ENCODE assay signal across 18 cellular contexts in genomic region chr20:63544241-63544957, GRCh38. TPM values are rescaled to one million over a fixed set of nuclear protein-coding genes. Genes with fewer than 3 reads are reported as not detected.
A peak's percentile ranks its signal among the peaks of the same experiment; 100 is the strongest.
DNase-seq lines count a peak whose midpoint lies in the region; ATAC-seq, FAIRE-seq and TF ChIP-seq lines count a peak whose summit lies in the region.
"Had no signal": no experiment of that assay in that cellular context is flagged by ENCODE, and none has a peak within 500 bp of the region (broad histone marks: within the 10 kb centered on the region; RNA-seq: fewer than 3 reads in every experiment).

No MANE protein-coding gene starts in this region.

- H3K9ac ChIP-seq in mammary epithelial cell (ENCODE audit: insufficient read depth, low read length) (no peak overlapping the region), K562 (ENCODE audit: insufficient read depth in 1 of 2, low read depth in 2 of 2, low read length in 2 of 2) (peak overlapping the region in 1 of 2 experiments; percentile 58; a peak in 2 of 4 replicates), Karpas-422 (ENCODE audit: low read length) (no peak overlapping the region)

- H3K27me3 ChIP-seq in mammary epithelial cell (ENCODE audit: insufficient read depth, low read length) (no peaks in the 10 kb centered on the region), K562 (ENCODE audit: control insufficient read depth in 2 of 2, insufficient read depth in 2 of 2, low read length in 2 of 2) (peaks cover 0 to 47% of the 10 kb centered on the region in 2 experiments; a peak in 4 of 5 replicates), transverse colon (peaks cover 33% of the 10 kb centered on the region), Karpas-422 (ENCODE audit: low read length) (no peaks in the 10 kb centered on the region)

- ATAC-seq in K562, result peak; percentile 60
- ATAC-seq: Right ventricle myocardium inferior had no signal

- H3K4me1 ChIP-seq in mammary epithelial cell (ENCODE audit: insufficient read depth, low read length) (peaks cover 39% of the 10 kb centered on the region), K562 (replicated peaks in 1 of 2; ENCODE audit: control insufficient read depth in 2 of 2, insufficient read depth in 2 of 2, low read length in 2 of 2) (peaks cover 0 to 88% of the 10 kb centered on the region in 2 experiments; a peak in 3 of 5 replicates), transverse colon (peaks cover 6 to 42% (median 28%) of the 10 kb centered on the region in 4 donors), Karpas-422 (ENCODE audit: low read length) (peaks cover 41% of the 10 kb centered on the region)

- CTCF ChIA-PET in mammary epithelial cell (lab: Charles Lee; ENCODE audit: low non-redundant PET), result no interaction called here
- CTCF ChIA-PET in MCF 10A (lab: Yijun Ruan, JAX), result interaction anchor here (0.6 to 2.6 kb wide), 5 partner anchors 23 to 577 kb away, joined by 3 to 9 read pairs (median 4); no protein-coding TSS in a partner anchor
- CTCF ChIA-PET in K562 (lab: Yijun Ruan, JAX; ENCODE audit: low intra/inter-chr PET ratio), result no interaction called here

- no peak for TF ChIP-seq POLR2A in K562 (conservative IDR thresholded peaks at IDR 0.05)
- no peak for TF ChIP-seq POLR2A in transverse colon (IDR thresholded peaks at IDR 0.05)

- H3K4me2 ChIP-seq in mammary epithelial cell (ENCODE audit: insufficient read depth, low read depth, low read length), result peak overlapping the region; percentile 54
- H3K4me2 ChIP-seq in K562 (ENCODE audit: insufficient read depth, low read length), result no peak overlapping the region
- no peak overlapping the region for H3K4me2 ChIP-seq in Karpas-422 (ENCODE audit: low read depth, low read length, poor library complexity, severe bottlenecking)

- FAIRE-seq in K562 (lab: Jason Lieb, UNC), result no peak
- FAIRE-seq: A204.1 had no signal

- no peaks in the 10 kb centered on the region for H3K36me3 ChIP-seq in mammary epithelial cell (ENCODE audit: insufficient read depth, low read length)
- H3K36me3 ChIP-seq in K562 (ENCODE audit: control insufficient read depth, insufficient read depth, low read length), result no peaks in the 10 kb centered on the region
- no peaks in the 10 kb centered on the region for H3K36me3 ChIP-seq in transverse colon
- no peaks in the 10 kb centered on the region for H3K36me3 ChIP-seq in Karpas-422 (ENCODE audit: insufficient read depth, low read length)

- H3K27ac Mint-ChIP-seq in MCF 10A (ENCODE audit: low read depth, unreplicated experiment), result no peak overlapping the region
- H3K27ac Mint-ChIP-seq in IgD-negative memory B cell, result peak overlapping the region in 2 of 3 donors; percentile 53 to 77
- H3K27ac Mint-ChIP-seq: H9 had no signal

- intact Hi-C loops in mammary epithelial cell (cut with micrococcal nuclease) (no loop called here), MCF 10A (cut with micrococcal nuclease) (no loop called here), K562 (cut with micrococcal nuclease) (no loop called here), transverse colon (cut with DNase I; ENCODE audit: low total_unique reads) (no loop called here)

- no peak for TF ChIP-seq RAD21 in K562 (CRISPR knock-in tag; conservative IDR thresholded peaks at IDR 0.05 in 1 of 2, IDR thresholded peaks at IDR 0.05 in 1 of 2)

- H3K9me3 ChIP-seq in mammary epithelial cell (replicated peaks; ENCODE audit: insufficient read depth, low read length), result no peaks in the 10 kb centered on the region
- H3K9me3 ChIP-seq in K562 (replicated peaks; ENCODE audit: control insufficient read depth, insufficient read depth, low read depth, low read length), result no peaks in the 10 kb centered on the region
- H3K9me3 ChIP-seq in transverse colon, result no peaks in the 10 kb centered on the region
- no peaks in the 10 kb centered on the region for H3K9me3 ChIP-seq in Karpas-422 (ENCODE audit: low read length)

- POLR2A ChIA-PET in MCF 10A (lab: Yijun Ruan, JAX) (interaction anchor here (0.7 to 2.7 kb wide), 10 partner anchors 8 to 320 kb away, joined by 3 to 12 read pairs (median 6); partner anchors contain the start of genes ARFGAP1, FNDC11, PPDPF and RTEL1), K562 (lab: Yijun Ruan, JAX) (interaction anchor here (1.3 to 1.4 kb wide), 2 partner anchors 24 to 33 kb away, joined by 3 to 5 read pairs; partner anchors contain the start of gene PPDPF)

- TF ChIP-seq EP300 in K562 (IDR thresholded peaks at IDR 0.05; ENCODE audit: low read length) (no peak), transverse colon (IDR thresholded peaks at IDR 0.05; ENCODE audit: low read depth) (no peak)

- WGBS in mammary epithelial cell (ENCODE audit: low coverage, missing lambda C conversion rate), result 78% methylated on average over 20 of the region's 27 CpGs
- WGBS in K562 (ENCODE audit: insufficient coverage, low coverage, missing lambda C conversion rate), result 11% methylated on average over 23 of the region's 27 CpGs
- 40 to 60% methylated on average over 1 to 21 of the region's 27 CpGs for WGBS in transverse colon (ENCODE audit: low coverage in 1 of 2), 2 donors

- H3K9me1 ChIP-seq in K562 (ENCODE audit: control insufficient read depth, insufficient read depth, low read length), result no peaks in the 10 kb centered on the region

- no TSS peak for BruUV-seq in mammary epithelial cell (replicated peaks; lab: Mats Ljungman, UMichigan)
- no TSS peak for BruUV-seq in MCF 10A (replicated peaks; lab: Mats Ljungman, UMichigan)
- no TSS peak for BruUV-seq in K562 (replicated peaks; lab: Mats Ljungman, UMichigan)

- H3K79me2 ChIP-seq in mammary epithelial cell (ENCODE audit: insufficient read depth, low read length) (no peaks in the 10 kb centered on the region), K562 (ENCODE audit: control insufficient read depth, insufficient read depth, low read length) (no peaks in the 10 kb centered on the region), Karpas-422 (ENCODE audit: low read length) (no peaks in the 10 kb centered on the region)

- TF ChIP-seq CTCF in mammary epithelial cell (conservative IDR thresholded peaks at IDR 0.05 in 1 of 2, IDR thresholded peaks at IDR 0.05 in 1 of 2; ENCODE audit: extremely low read depth in 1 of 2, insufficient read depth in 1 of 2, low read depth in 1 of 2, low read length in 2 of 2) (no peak), MCF 10A (IDR thresholded peaks at IDR 0.05; ENCODE audit: unreplicated experiment) (no peak), K562 (IDR thresholded peaks at IDR 0.05 in 2 of 3, conservative IDR thresholded peaks at IDR 0.05 in 1 of 3; ENCODE audit: insufficient read depth in 2 of 3, low read depth in 1 of 3, low read length in 3 of 3) (no peak), transverse colon (IDR thresholded peaks at IDR 0.05) (no peak)

- dilution Hi-C loops in mammary epithelial cell (cut with HindIII; ENCODE audit: low sequenced_read_pairs), result no loop called here

- H4K20me1 ChIP-seq in mammary epithelial cell (ENCODE audit: insufficient read depth, low read length) (no peaks in the 10 kb centered on the region), K562 (replicated peaks; ENCODE audit: control insufficient read depth, insufficient read depth, low read length) (peaks cover 3% of the 10 kb centered on the region), Karpas-422 (ENCODE audit: insufficient read depth, low read depth, low read length) (0 out of 2 replicates have a peak, but pooled peaks cover 5% of the 10 kb centered on the region)

- in situ Hi-C loops in mammary epithelial cell (cut with MboI; ENCODE audit: low sequenced_read_pairs in 2 of 2) (no loop called here), K562 (cut with MboI) (no loop called here), transverse colon (cut with MboI; ENCODE audit: low pct_ligation_motif_present in 1 of 4, low pct_unique_long_range_greater_than_20kb in 1 of 4, low sequenced_read_pairs in 3 of 4) (loop anchor here in 1 of 4 donors (25.0 kb wide), 1 partner anchor 93 kb away; the partner anchor contains the start of gene GMEB2)

- no peaks in the 10 kb centered on the region for H3K9me2 ChIP-seq in Karpas-422 (replicated peaks; ENCODE audit: insufficient read depth, low read length)

- peaks cover 7% of the 10 kb centered on the region for H3K36me3 Mint-ChIP-seq in MCF 10A (ENCODE audit: insufficient read depth, unreplicated experiment)
- peaks cover 3% of the 10 kb centered on the region for H3K36me3 Mint-ChIP-seq in IgD-negative memory B cell
- H3K36me3 Mint-ChIP-seq: CD14-positive monocyte had no signal

- H3K4me3 ChIP-seq in mammary epithelial cell (replicated peaks in 1 of 3; ENCODE audit: insufficient read depth in 1 of 3, low read depth in 2 of 3, low read length in 3 of 3) (no peak overlapping the region), K562 (no peak overlapping the region), transverse colon (no peak overlapping the region), Karpas-422 (ENCODE audit: low read length) (no peak overlapping the region)

- DNase-seq in mammary epithelial cell, result no peak
- no peak for DNase-seq in MCF 10A (ENCODE audit: unreplicated experiment)
- peak in 1 of 4 experiments; percentile 23 for DNase-seq in K562 (ENCODE audit: extremely low read depth in 1 of 4, low spot score in 3 of 4)
- DNase-seq in transverse colon, result no peak
- no peak for DNase-seq in AG08395 (ENCODE audit: low spot score)
- DNase-seq in Karpas-422, result no peak
- DNase-seq in NCI-H1436 treated with DMSO at 0.1 percent for 48 hours (lab: John Stamatoyannopoulos, UW), result no peak
- DNase-seq: COR-L47, DMS153, H9, Kasumi-1, NCI-H187 treated with DMSO at 0.1 percent for 48 hours, NCI-H345 had no signal

- H2AFZ ChIP-seq in mammary epithelial cell (ENCODE audit: low read depth, low read length) (no peak overlapping the region), K562 (ENCODE audit: low read depth, low read length) (no peak overlapping the region), Karpas-422 (ENCODE audit: low read length) (no peak overlapping the region)

- no peak overlapping the region for H3K27ac ChIP-seq in mammary epithelial cell (ENCODE audit: insufficient read depth, low read depth, low read length)
- no peak overlapping the region for H3K27ac ChIP-seq in K562 (ENCODE audit: extremely low read depth, low read depth, low read length)
- peak overlapping the region in 3 of 4 donors; percentile 35 to 69 (median 42) for H3K27ac ChIP-seq in transverse colon
- H3K27ac ChIP-seq in Karpas-422 (ENCODE audit: low read length), result no peak overlapping the region
- H3K27ac ChIP-seq: HL-60 had no signal

- H3K4me3 Mint-ChIP-seq in MCF 10A (ENCODE audit: unreplicated experiment), result no peak overlapping the region
- H3K4me3 Mint-ChIP-seq in IgD-negative memory B cell, result peak overlapping the region in 1 of 4 donors; percentile 70
- H3K4me3 Mint-ChIP-seq: H9 had no signal

- H3K9me3 Mint-ChIP-seq in MCF 10A (ENCODE audit: unreplicated experiment) (no peaks in the 10 kb centered on the region), IgD-negative memory B cell (no peaks in the 10 kb centered on the region)
- H3K9me3 Mint-ChIP-seq: H9 had no signal

- H3K27me3 Mint-ChIP-seq in MCF 10A (ENCODE audit: insufficient read depth, unreplicated experiment) (no peaks in the 10 kb centered on the region), IgD-negative memory B cell (peaks cover 10% of the 10 kb centered on the region)

- H3K4me1 Mint-ChIP-seq in MCF 10A (ENCODE audit: insufficient read depth, unreplicated experiment), result peaks cover 21% of the 10 kb centered on the region
- H3K4me1 Mint-ChIP-seq in IgD-negative memory B cell, result peaks cover 11 to 26% (median 21%) of the 10 kb centered on the region in 3 donors

RNA-seq across cellular contexts. Expression of gene SRMS, which starts 3.1 kb away (rescaled TPM):
- total RNA-seq in mammary epithelial cell (under 1 TPM in 1 of 2 donors, not detected in 1; under 0.01 TPM), MCF 10A (2022) (0.81 and 1.4 TPM in 2 replicates), K562 (2014; rRNA removed) (not detected in 2 replicates), K562 (2014; rRNA removed; fragmentation: Illumina TruSeq; extraction: Trizol) (not detected in 2 replicates), K562 (2015; rRNA removed; fragmentation: Illumina TruSeq; extraction: Trizol) (not detected in 2 replicates), K562 (2021) (not detected in 2 replicates), transverse colon (under 1 TPM in 1 of 4 donors, not detected in 3; 0.79 TPM)
- polyA plus RNA-seq in mammary epithelial cell (0.16 TPM), IgD-negative memory B cell (0.43 TPM), K562 (2011; rRNA removed) (0.04 and 0.07 TPM in 2 replicates), K562 (2014; fragmentation: Illumina TruSeq; extraction: Trizol) (not detected in 2 replicates), K562 (2014; fragmentation: Nextera tagmentation; extraction: Ambion mirVana) (not detected), K562 (2014; rRNA removed) (not detected in 2 replicates)
- not detected for polyA minus RNA-seq in mammary epithelial cell
- total RNA-seq in K562 (2011; cell fraction: chromatin; rRNA removed; ENCODE audit: low replicate concordance), result not detected in 2 replicates
- 0.17 TPM in 1 of 2 replicates, not detected in the other for total RNA-seq in K562 (2011; cell fraction: nucleolus; rRNA removed)
- total RNA-seq in K562 (2011; cell fraction: nucleoplasm; rRNA removed), result not detected in 2 replicates
- polyA plus RNA-seq in K562 (2011; cell fraction: cytosol; rRNA removed), result 0.03 and 0.07 TPM in 2 replicates
- polyA plus RNA-seq in K562 (2011; cell fraction: nucleus; rRNA removed), result 0.13 and 0.21 TPM in 2 replicates
- polyA plus RNA-seq in K562 (2012), result 0.05 TPM in 1 of 2 replicates, not detected in the other
- not detected in 2 replicates for polyA minus RNA-seq in K562 (2011; rRNA and poly(A)+ RNA removed)
- polyA minus RNA-seq in K562 (2011; cell fraction: cytosol; rRNA and poly(A)+ RNA removed), result not detected in 2 replicates
- polyA minus RNA-seq in K562 (2011; cell fraction: nucleus; rRNA and poly(A)+ RNA removed), result not detected in 2 replicates
- total RNA-seq in Karpas-422 (2014; rRNA removed; shearing (Covaris generic); ENCODE audit: low replicate concordance), result not detected in 2 replicates
- total RNA-seq: Right ventricle myocardium inferior had no signal
- polyA plus RNA-seq: CD14-positive monocyte had no signal

RNA-seq across cellular contexts. Expression of gene PTK6, which starts 7.2 kb away (rescaled TPM):
- 1 to 10 TPM in 1 of 2 donors, under 1 TPM in 1; 0.83 to 1.1 TPM for total RNA-seq in mammary epithelial cell
- 0.29 TPM for polyA plus RNA-seq in mammary epithelial cell
- polyA minus RNA-seq in mammary epithelial cell, result 0.72 TPM
- 3.8 and 4.4 TPM in 2 replicates for total RNA-seq in MCF 10A (2022)
- polyA plus RNA-seq in IgD-negative memory B cell, result 1.3 TPM
- total RNA-seq in K562 (2011; cell fraction: chromatin; rRNA removed; ENCODE audit: low replicate concordance), result not detected in 2 replicates
- total RNA-seq in K562 (2011; cell fraction: nucleolus; rRNA removed), result not detected in 2 replicates
- not detected in 2 replicates for total RNA-seq in K562 (2011; cell fraction: nucleoplasm; rRNA removed)
- total RNA-seq in K562 (2014; rRNA removed), result not detected in 2 replicates
- not detected in 2 replicates for total RNA-seq in K562 (2014; rRNA removed; fragmentation: Illumina TruSeq; extraction: Trizol)
- total RNA-seq in K562 (2015; rRNA removed; fragmentation: Illumina TruSeq; extraction: Trizol), result not detected in 2 replicates
- total RNA-seq in K562 (2021), result not detected in 2 replicates
- not detected in 2 replicates for polyA plus RNA-seq in K562 (2011; rRNA removed)
- polyA plus RNA-seq in K562 (2011; cell fraction: cytosol; rRNA removed), result 0.03 TPM in 1 of 2 replicates, not detected in the other
- polyA plus RNA-seq in K562 (2011; cell fraction: nucleus; rRNA removed), result not detected in 2 replicates
- 0.11 TPM in 1 of 2 replicates, not detected in the other for polyA plus RNA-seq in K562 (2012)
- not detected in 2 replicates for polyA plus RNA-seq in K562 (2014; fragmentation: Illumina TruSeq; extraction: Trizol)
- not detected for polyA plus RNA-seq in K562 (2014; fragmentation: Nextera tagmentation; extraction: Ambion mirVana)
- 0.07 TPM in 1 of 2 replicates, not detected in the other for polyA plus RNA-seq in K562 (2014; rRNA removed)
- not detected in 2 replicates for polyA minus RNA-seq in K562 (2011; rRNA and poly(A)+ RNA removed)
- polyA minus RNA-seq in K562 (2011; cell fraction: cytosol; rRNA and poly(A)+ RNA removed), result not detected in 2 replicates
- polyA minus RNA-seq in K562 (2011; cell fraction: nucleus; rRNA and poly(A)+ RNA removed), result not detected in 2 replicates
- total RNA-seq in transverse colon, result 100 to 1,000 TPM in 2 of 4 donors, 10 to 100 TPM in 2; 90.5 to 147 (median 103) TPM
- total RNA-seq in Karpas-422 (2014; rRNA removed; shearing (Covaris generic); ENCODE audit: low replicate concordance), result 0.51 TPM in 1 of 2 replicates, not detected in the other

RNA-seq across cellular contexts. Expression of gene FNDC11, which starts 9.6 kb away (rescaled TPM):
- total RNA-seq in mammary epithelial cell (under 1 TPM; under 0.01 to 0.45 TPM), MCF 10A (2022) (2.4 and 3.9 TPM in 2 replicates), K562 (2014; rRNA removed) (0.64 and 0.65 TPM in 2 replicates), K562 (2014; rRNA removed; fragmentation: Illumina TruSeq; extraction: Trizol) (0.06 TPM in 1 of 2 replicates, not detected in the other), K562 (2015; rRNA removed; fragmentation: Illumina TruSeq; extraction: Trizol) (0.14 and 0.23 TPM in 2 replicates), K562 (2021) (0.74 and 0.89 TPM in 2 replicates), transverse colon (not detected)
- polyA plus RNA-seq in mammary epithelial cell (0.60 TPM), IgD-negative memory B cell (2.5 TPM), K562 (2011; rRNA removed) (1.2 TPM in 2 replicates), K562 (2014; fragmentation: Illumina TruSeq; extraction: Trizol) (0.15 and 0.39 TPM in 2 replicates), K562 (2014; fragmentation: Nextera tagmentation; extraction: Ambion mirVana) (under 1 TPM in 1 of 2 experiments, not detected in 1; 0.08 TPM), K562 (2014; rRNA removed) (1.2 and 2.3 TPM in 2 replicates)
- not detected for polyA minus RNA-seq in mammary epithelial cell
- 1.1 and 6.2 TPM in 2 replicates for total RNA-seq in K562 (2011; cell fraction: chromatin; rRNA removed; ENCODE audit: low replicate concordance)
- 5.0 and 5.5 TPM in 2 replicates for total RNA-seq in K562 (2011; cell fraction: nucleolus; rRNA removed)
- 1.8 and 2.2 TPM in 2 replicates for total RNA-seq in K562 (2011; cell fraction: nucleoplasm; rRNA removed)
- polyA plus RNA-seq in K562 (2011; cell fraction: cytosol; rRNA removed), result 1.9 and 6.4 TPM in 2 replicates
- 5.8 and 19.1 TPM in 2 replicates for polyA plus RNA-seq in K562 (2011; cell fraction: nucleus; rRNA removed)
- 0.94 and 1.1 TPM in 2 replicates for polyA plus RNA-seq in K562 (2012)
- 0.45 and 0.56 TPM in 2 replicates for polyA minus RNA-seq in K562 (2011; rRNA and poly(A)+ RNA removed)
- polyA minus RNA-seq in K562 (2011; cell fraction: cytosol; rRNA and poly(A)+ RNA removed), result 0.46 and 1.3 TPM in 2 replicates
- 1.6 and 3.9 TPM in 2 replicates for polyA minus RNA-seq in K562 (2011; cell fraction: nucleus; rRNA and poly(A)+ RNA removed)
- 0.48 and 1.6 TPM in 2 replicates for total RNA-seq in Karpas-422 (2014; rRNA removed; shearing (Covaris generic); ENCODE audit: low replicate concordance)
- polyA plus RNA-seq: CD14-positive monocyte had no signal

RNA-seq across cellular contexts. Expression of gene PPDPF, which starts 23.8 kb away (rescaled TPM):
- 100 to 1,000 TPM; 148 to 355 TPM for total RNA-seq in mammary epithelial cell
- 62.8 TPM for polyA plus RNA-seq in mammary epithelial cell
- polyA minus RNA-seq in mammary epithelial cell, result 38.1 TPM
- total RNA-seq in MCF 10A (2022), result 315 and 355 TPM in 2 replicates
- 198 TPM for polyA plus RNA-seq in IgD-negative memory B cell
- 8.8 and 25.0 TPM in 2 replicates for total RNA-seq in K562 (2011; cell fraction: chromatin; rRNA removed; ENCODE audit: low replicate concordance)
- 34.9 and 37.0 TPM in 2 replicates for total RNA-seq in K562 (2011; cell fraction: nucleolus; rRNA removed)
- total RNA-seq in K562 (2011; cell fraction: nucleoplasm; rRNA removed), result 25.6 and 28.6 TPM in 2 replicates
- total RNA-seq in K562 (2014; rRNA removed), result 73.9 and 86.1 TPM in 2 replicates
- total RNA-seq in K562 (2014; rRNA removed; fragmentation: Illumina TruSeq; extraction: Trizol), result 2.3 and 4.5 TPM in 2 replicates
- 10.5 and 16.6 TPM in 2 replicates for total RNA-seq in K562 (2015; rRNA removed; fragmentation: Illumina TruSeq; extraction: Trizol)
- 220 and 233 TPM in 2 replicates for total RNA-seq in K562 (2021)
- polyA plus RNA-seq in K562 (2011; rRNA removed), result 4.5 and 9.8 TPM in 2 replicates
- 17.2 and 51.6 TPM in 2 replicates for polyA plus RNA-seq in K562 (2011; cell fraction: cytosol; rRNA removed)
- polyA plus RNA-seq in K562 (2011; cell fraction: nucleus; rRNA removed), result 34.4 and 40.3 TPM in 2 replicates
- polyA plus RNA-seq in K562 (2012), result 125 and 320 TPM in 2 replicates
- polyA plus RNA-seq in K562 (2014; fragmentation: Illumina TruSeq; extraction: Trizol), result 11.2 and 59.1 TPM in 2 replicates
- polyA plus RNA-seq in K562 (2014; fragmentation: Nextera tagmentation; extraction: Ambion mirVana), result under 1 TPM; 0.77 to 0.85 TPM
- polyA plus RNA-seq in K562 (2014; rRNA removed), result 98.3 and 99.6 TPM in 2 replicates
- polyA minus RNA-seq in K562 (2011; rRNA and poly(A)+ RNA removed), result 0.95 and 2.2 TPM in 2 replicates
- 82.0 and 193 TPM in 2 replicates for polyA minus RNA-seq in K562 (2011; cell fraction: cytosol; rRNA and poly(A)+ RNA removed)
- 25.2 and 33.4 TPM in 2 replicates for polyA minus RNA-seq in K562 (2011; cell fraction: nucleus; rRNA and poly(A)+ RNA removed)
- total RNA-seq in transverse colon, result 100 to 1,000 TPM; 320 to 695 (median 517) TPM
- total RNA-seq in Karpas-422 (2014; rRNA removed; shearing (Covaris generic); ENCODE audit: low replicate concordance), result 16.2 and 51.0 TPM in 2 replicates

RNA-seq across cellular contexts. Expression of gene HELZ2, which starts 29.6 kb away (rescaled TPM):
- total RNA-seq in mammary epithelial cell (10 to 100 TPM; 19.0 to 27.7 TPM), MCF 10A (2022) (18.1 and 24.7 TPM in 2 replicates), K562 (2014; rRNA removed) (5.0 and 5.9 TPM in 2 replicates), K562 (2014; rRNA removed; fragmentation: Illumina TruSeq; extraction: Trizol) (0.26 and 0.69 TPM in 2 replicates), K562 (2015; rRNA removed; fragmentation: Illumina TruSeq; extraction: Trizol) (2.4 and 3.5 TPM in 2 replicates), K562 (2021) (7.8 and 9.1 TPM in 2 replicates), transverse colon (10 to 100 TPM; 32.9 to 49.4 (median 38.8) TPM)
- polyA plus RNA-seq in mammary epithelial cell (5.0 TPM), IgD-negative memory B cell (7.9 TPM), K562 (2011; rRNA removed) (3.3 and 3.5 TPM in 2 replicates), K562 (2014; fragmentation: Illumina TruSeq; extraction: Trizol) (2.3 and 3.5 TPM in 2 replicates), K562 (2014; fragmentation: Nextera tagmentation; extraction: Ambion mirVana) (under 1 TPM in 1 of 2 experiments, not detected in 1; 0.03 TPM), K562 (2014; rRNA removed) (2.8 and 5.0 TPM in 2 replicates)
- polyA minus RNA-seq in mammary epithelial cell, result 39.5 TPM
- 12.0 and 57.7 TPM in 2 replicates for total RNA-seq in K562 (2011; cell fraction: chromatin; rRNA removed; ENCODE audit: low replicate concordance)
- 46.8 and 60.9 TPM in 2 replicates for total RNA-seq in K562 (2011; cell fraction: nucleolus; rRNA removed)
- total RNA-seq in K562 (2011; cell fraction: nucleoplasm; rRNA removed), result 17.9 and 18.1 TPM in 2 replicates
- polyA plus RNA-seq in K562 (2011; cell fraction: cytosol; rRNA removed), result 1.7 and 5.6 TPM in 2 replicates
- 8.9 and 19.2 TPM in 2 replicates for polyA plus RNA-seq in K562 (2011; cell fraction: nucleus; rRNA removed)
- 4.9 and 15.0 TPM in 2 replicates for polyA plus RNA-seq in K562 (2012)
- polyA minus RNA-seq in K562 (2011; rRNA and poly(A)+ RNA removed), result 2.3 and 6.2 TPM in 2 replicates
- 7.4 and 13.1 TPM in 2 replicates for polyA minus RNA-seq in K562 (2011; cell fraction: cytosol; rRNA and poly(A)+ RNA removed)
- 15.1 and 18.3 TPM in 2 replicates for polyA minus RNA-seq in K562 (2011; cell fraction: nucleus; rRNA and poly(A)+ RNA removed)
- total RNA-seq in Karpas-422 (2014; rRNA removed; shearing (Covaris generic); ENCODE audit: low replicate concordance), result 15.4 and 15.8 TPM in 2 replicates

Comparison
In these comparisons a context has a peak if more than half of its experiments do, and no peak if none do; other contexts are left out.
1. H3K27ac ChIP-seq: peak in transverse colon (3 of 4); none in mammary epithelial cell (single experiment), K562 (single experiment) and Karpas-422 (single experiment).
2. RNA of gene PTK6, which starts 7.2 kb away (total RNA-seq): 90.5 to 147 TPM in transverse colon; 3.8 to 4.4 TPM in MCF 10A, 0.83 to 1.1 TPM in mammary epithelial cell, not detected in K562 and 0.51 TPM in Karpas-422; every median in the first group is over 10 times any median in the second.